16 cellular contexts compared by ENCODE assay signal in the genomic region with DNA sequence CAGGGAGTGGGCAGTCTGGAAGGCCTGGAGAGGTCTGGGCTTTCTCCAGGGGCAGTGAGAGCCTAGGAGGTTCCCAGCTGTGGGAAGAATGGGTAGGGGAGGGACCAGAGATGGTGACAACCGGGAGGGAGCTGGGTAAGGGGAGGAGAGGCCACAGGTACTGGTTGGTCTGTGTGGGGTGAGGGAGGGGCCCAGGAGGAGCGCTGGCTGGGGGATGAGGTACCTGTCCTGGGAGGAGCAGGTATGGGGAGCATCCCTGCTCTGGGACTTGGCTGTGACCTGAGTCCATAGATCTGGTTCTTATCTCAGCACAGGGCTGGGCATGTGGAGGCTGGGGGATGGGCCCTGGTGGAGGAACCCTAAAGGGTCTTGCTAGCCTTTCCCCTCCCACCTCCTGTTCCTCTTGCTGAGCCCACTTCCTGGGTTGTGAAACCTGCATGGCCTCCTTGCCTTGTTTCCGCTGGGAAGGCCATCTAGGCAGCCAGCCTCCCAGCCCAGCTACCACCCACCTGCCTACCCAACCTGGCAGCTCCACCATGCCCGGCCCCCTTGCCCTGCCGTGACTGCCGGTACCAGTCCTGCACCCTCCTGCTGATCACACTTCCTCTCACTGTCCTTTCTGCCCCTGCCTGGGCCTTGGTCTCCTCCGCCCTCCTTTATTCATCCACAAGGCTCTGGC. TPM values are rescaled to one million over a fixed set of nuclear protein-coding genes. Genes with fewer than 3 reads are reported as not detected.
DNase-seq lines count a peak whose midpoint lies in the region; ATAC-seq and TF ChIP-seq lines count a peak whose summit lies in the region.
"Had no signal": no experiment of that assay in that cellular context is flagged by ENCODE, and none has a peak within 500 bp of the region (broad histone marks: within the 10 kb centered on the region; RNA-seq: fewer than 3 reads in every experiment).

No MANE protein-coding gene starts in this region.

- ATAC-seq in HG03469 (IDR thresholded peaks at IDR 0.05; ENCODE audit: unreplicated experiment) (no peak), HG03460 (IDR thresholded peaks at IDR 0.05; ENCODE audit: unreplicated experiment) (no peak)

- peak overlapping the region; percentile 41 for H3K4me3 ChIP-seq in HL-60 (replicated peaks; ENCODE audit: insufficient read depth, low read length)
- H3K4me3 ChIP-seq: ascending aorta, lung, upper lobe of left lung had no signal

- no peaks in the 10 kb centered on the region for H3K27me3 ChIP-seq in HL-60 (ENCODE audit: insufficient read depth, poor library complexity, severe bottlenecking)
- H3K27me3 ChIP-seq: ascending aorta, dorsolateral prefrontal cortex, upper lobe of left lung had no signal

- H3K27ac ChIP-seq in HL-60 (replicated peaks) = peak overlapping the region; percentile 97
- 0 out of 2 replicates have a peak overlapping the region, but pooled peaks have one; percentile 8 for H3K27ac ChIP-seq in RWPE1
- H3K27ac ChIP-seq: ascending aorta had no signal

- in situ Hi-C loops in GM13977 (cut with MboI; ENCODE audit: low pct_unique_long_range_greater_than_20kb, low sequenced_read_pairs, unreplicated experiment) (no loop called here), G401 (cut with HindIII; ENCODE audit: low sequenced_read_pairs) (no loop called here)

- TF ChIP-seq CTCF in HL-60 (IDR thresholded peaks at IDR 0.05; ENCODE audit: insufficient read depth, low read length) = no peak
- TF ChIP-seq CTCF in RWPE1 (conservative IDR thresholded peaks at IDR 0.05; ENCODE audit: low read depth) = no peak
- no peak for TF ChIP-seq CTCF in GM13977 (IDR thresholded peaks at IDR 0.05; ENCODE audit: extremely low read depth, insufficient read depth, missing control alignments)

- POLR2A ChIA-PET in RWPE1 (lab: Yijun Ruan, JAX; ENCODE audit: low non-redundant PET) = no interaction called here

- peak; percentile 69 to 71 for DNase-seq in AML-193 (lab: John Stamatoyannopoulos, UW)
- peak; percentile 92 to 94 for DNase-seq in HL-60 (ENCODE audit: low read depth in 1 of 2, low spot score in 1 of 2)
- no peak for DNase-seq in RWPE1 (ENCODE audit: low spot score)
- DNase-seq in iPS-NIHi7 (ENCODE audit: extremely low spot score) = peak; percentile 63
- no peak for DNase-seq in GM13977 (ENCODE audit: low spot score)
- no peak for DNase-seq in G401 (ENCODE audit: low spot score)
- DNase-seq: ACHN; activated CD4-positive, alpha-beta T cell treated with anti-CD3 and anti-CD28 coated beads for 4 hours; activated T-cell treated with anti-CD3 and anti-CD28 coated beads, Interleukin-2, amount 50 U/mL, for 48 hours; dorsolateral prefrontal cortex; NCI-H2029 treated with DMSO at 0.1 percent for 48 hours; upper lobe of left lung had no signal

- CTCF ChIA-PET in RWPE1 (lab: Yijun Ruan, JAX) = interaction anchor here (1.2 kb wide), 1 partner anchor 19 kb away, joined by 4 read pairs; no protein-coding TSS in a partner anchor

RNA-seq across cellular contexts. Expression of a gene that starts 11.0 kb away (rescaled TPM):
- 14.8 and 18.9 TPM in 2 replicates for total RNA-seq in G401 (2014; rRNA removed; shearing (Covaris generic))

RNA-seq across cellular contexts. Expression of a gene that starts 41.7 kb away (rescaled TPM):
- 13.6 and 15.0 TPM in 2 replicates for total RNA-seq in G401 (2014; rRNA removed; shearing (Covaris generic))

Comparison
In these comparisons a context has a peak if more than half of its experiments do, and no peak if none do; other contexts are left out.
1. DNase-seq: peak in AML-193 (2 of 2), HL-60 (2 of 2) and iPS-NIHi7 (single experiment); none in RWPE1 (single experiment), GM13977 (single experiment) and G401 (single experiment).